Comparison of ENCODE assay signal across 8 cellular contexts in the genomic region with DNA sequence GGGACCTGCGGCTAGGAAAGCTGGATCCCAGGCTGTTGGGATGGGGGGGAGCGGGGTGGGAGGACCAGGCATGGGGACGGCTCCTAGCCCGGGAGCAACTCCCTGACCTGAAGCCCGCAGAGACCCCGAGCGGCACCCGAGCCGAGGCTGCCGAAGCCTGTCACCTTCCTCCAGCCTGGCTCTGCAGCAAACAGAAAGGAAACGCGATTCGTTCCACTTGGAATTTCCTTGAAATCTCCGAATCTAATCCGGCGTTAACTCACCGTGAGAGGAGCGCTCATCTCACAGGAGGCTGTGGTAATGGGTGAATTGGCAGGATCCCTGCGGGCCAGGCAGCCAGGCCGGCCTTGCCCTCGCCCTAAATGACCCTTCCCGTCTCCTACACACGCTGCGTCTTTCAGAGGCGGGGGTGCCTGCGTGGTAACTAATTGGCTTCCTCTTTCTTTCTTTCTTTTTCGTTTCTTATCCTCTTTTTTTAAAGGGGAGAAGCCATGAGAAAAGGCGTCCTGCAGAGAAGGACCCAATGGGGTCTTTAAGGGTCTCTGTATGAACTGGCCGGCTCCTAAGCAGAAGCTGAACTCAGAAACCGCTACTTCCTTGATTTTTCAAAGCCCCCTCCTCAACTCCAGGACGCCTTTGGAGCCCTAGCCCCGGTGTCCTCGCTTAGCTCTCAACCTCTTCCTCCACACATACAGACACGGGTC. TPM values are rescaled to one million over a fixed set of nuclear protein-coding genes. Genes with fewer than 3 reads are reported as not detected.
DNase-seq lines count a peak whose midpoint lies in the region; ATAC-seq and TF ChIP-seq lines count a peak whose summit lies in the region.

No MANE protein-coding gene starts in this region.

- H3K9me3 Mint-ChIP-seq in activated CD4-positive, alpha-beta T cell treated with anti-CD3 and anti-CD28 coated beads, Interleukin-2, amount 10 ng/mL, durations not matched to agents 24 days and 14 days: peaks cover 5% of the 10 kb centered on the region
- no peaks in the 10 kb centered on the region for H3K9me3 Mint-ChIP-seq in stimulated activated naive CD8-positive, alpha-beta T cell treated with anti-CD3 and anti-CD28 coated beads, Interleukin-15, amount 100 ng/mL, for 72 hours

- H3K36me3 Mint-ChIP-seq in activated CD4-positive, alpha-beta T cell treated with anti-CD3 and anti-CD28 coated beads, Interleukin-2, amount 10 ng/mL, durations not matched to agents 24 days and 14 days (ENCODE audit: low read depth): peaks cover 1% of the 10 kb centered on the region

- peak; percentile 61 for DNase-seq in activated CD4-positive, alpha-beta T cell treated with anti-CD3 and anti-CD28 coated beads, Interleukin-2, amount 10 ng/mL, durations not matched to agents 24 days and 14 days
- no peak for DNase-seq in activated CD4-positive, alpha-beta T cell treated with anti-CD3 and anti-CD28 coated beads for 48 hours
- DNase-seq in OCI-M1 (lab: John Stamatoyannopoulos, UW) (peak; percentile 37), foreskin fibroblast (peak in 1 of 2 donors; percentile 27), SK-N-DZ (ENCODE audit: low spot score) (no peak), NK-92 (lab: John Stamatoyannopoulos, UW; ENCODE audit: unreplicated experiment) (no peak), NCI-H2029 (lab: John Stamatoyannopoulos, UW) (no peak)
- DNase-seq in stimulated activated naive CD8-positive, alpha-beta T cell treated with anti-CD3 and anti-CD28 coated beads, Interleukin-15, amount 100 ng/mL, for 72 hours: no peak

- H3K27me3 Mint-ChIP-seq in activated CD4-positive, alpha-beta T cell treated with anti-CD3 and anti-CD28 coated beads, Interleukin-2, amount 10 ng/mL, durations not matched to agents 24 days and 14 days: peaks cover 85% of the 10 kb centered on the region
- H3K27me3 Mint-ChIP-seq in stimulated activated naive CD8-positive, alpha-beta T cell treated with anti-CD3 and anti-CD28 coated beads, Interleukin-15, amount 100 ng/mL, for 72 hours: peaks cover 99% of the 10 kb centered on the region

- TF ChIP-seq CTCF in foreskin fibroblast (IDR thresholded peaks at IDR 0.05; ENCODE audit: low read depth, low read length): no peak

- no peak overlapping the region for H3K27ac Mint-ChIP-seq in activated CD4-positive, alpha-beta T cell treated with anti-CD3 and anti-CD28 coated beads, Interleukin-2, amount 10 ng/mL, durations not matched to agents 24 days and 14 days
- H3K27ac Mint-ChIP-seq in stimulated activated naive CD8-positive, alpha-beta T cell treated with anti-CD3 and anti-CD28 coated beads, Interleukin-15, amount 100 ng/mL, for 72 hours: no peak overlapping the region

- peak overlapping the region; percentile 77 for H3K4me3 Mint-ChIP-seq in activated CD4-positive, alpha-beta T cell treated with anti-CD3 and anti-CD28 coated beads, Interleukin-2, amount 10 ng/mL, durations not matched to agents 24 days and 14 days
- peak overlapping the region; percentile 84 to 91 for H3K4me3 Mint-ChIP-seq in stimulated activated naive CD8-positive, alpha-beta T cell treated with anti-CD3 and anti-CD28 coated beads, Interleukin-15, amount 100 ng/mL, for 72 hours

- peaks cover 12% of the 10 kb centered on the region for H3K4me1 Mint-ChIP-seq in activated CD4-positive, alpha-beta T cell treated with anti-CD3 and anti-CD28 coated beads, Interleukin-2, amount 10 ng/mL, durations not matched to agents 24 days and 14 days
- H3K4me1 Mint-ChIP-seq in stimulated activated naive CD8-positive, alpha-beta T cell treated with anti-CD3 and anti-CD28 coated beads, Interleukin-15, amount 100 ng/mL, for 72 hours: peaks cover 58% of the 10 kb centered on the region

- no peak for ATAC-seq in stimulated activated naive CD8-positive, alpha-beta T cell treated with anti-CD3 and anti-CD28 coated beads, Interleukin-15, amount 100 ng/mL, for 72 hours

- peak overlapping the region; percentile 29 to 42 for H3K4me3 ChIP-seq in foreskin fibroblast (ENCODE audit: low read depth in 1 of 2, low read length in 2 of 2)

- intact Hi-C loops in activated CD4-positive, alpha-beta T cell treated with anti-CD3 and anti-CD28 coated beads, Interleukin-2, amount 10 ng/mL, durations not matched to agents 24 days and 14 days (cut with micrococcal nuclease): loop anchor here (2.0 kb wide), 2 partner anchors 17 to 53 kb away; no protein-coding TSS in a partner anchor

RNA-seq across cellular contexts. Expression of a gene that starts 8.5 kb away (rescaled TPM):
- total RNA-seq in activated CD4-positive, alpha-beta T cell treated with anti-CD3 and anti-CD28 coated beads, Interleukin-2, amount 10 ng/mL, durations not matched to agents 24 days and 14 days: 0.16 and 0.33 TPM in 2 replicates
- polyA plus RNA-seq in SK-N-DZ (2014; cell fraction: cytosol; rRNA removed): 5.1 TPM in 2 replicates
- 3.2 and 4.9 TPM in 2 replicates for polyA plus RNA-seq in SK-N-DZ (2014; cell fraction: nucleus; rRNA removed)

Comparison
In these comparisons a context has a peak if more than half of its experiments do, and no peak if none do; other contexts are left out.
1. DNase-seq: peak in activated CD4-positive, alpha-beta T cell treated with anti-CD3 and anti-CD28 coated beads, Interleukin-2, amount 10 ng/mL, durations not matched to agents 24 days and 14 days (single experiment) and OCI-M1 (single experiment); none in activated CD4-positive, alpha-beta T cell treated with anti-CD3 and anti-CD28 coated beads for 48 hours (single experiment), stimulated activated naive CD8-positive, alpha-beta T cell treated with anti-CD3 and anti-CD28 coated beads, Interleukin-15, amount 100 ng/mL, for 72 hours (0 of 2), SK-N-DZ (single experiment), NK-92 (single experiment) and NCI-H2029 (single experiment).